Comparison of ENCODE assay signal across 1 cellular context in genomic region chr16:83952587-83952939, GRCh38.
TF ChIP-seq lines count a peak whose summit lies in the region.

No MANE protein-coding gene starts in this region.

TF ChIP-seq in K562, 482 proteins besides CTCF, POLR2A, EP300 and RAD21 (continued from another document):
- TF ChIP-seq GTF3C2 (IDR thresholded peaks at IDR 0.05; ENCODE audit: borderline replicate concordance, extremely low read depth, insufficient read length): no peak
- no peak for TF ChIP-seq BDP1 (IDR thresholded peaks at IDR 0.05; ENCODE audit: insufficient read depth, insufficient read length)
- TF ChIP-seq ZNF696 (CRISPR knock-in tag; conservative IDR thresholded peaks at IDR 0.05): no peak
- no peak for TF ChIP-seq ZNF551 (CRISPR knock-in tag; IDR thresholded peaks at IDR 0.05)
- TF ChIP-seq ZKSCAN3 (CRISPR knock-in tag; IDR thresholded peaks at IDR 0.05): no peak; the same call in 1 of the 2 replicates
- peak; percentile 67; the same call in 1 of the 2 replicates for TF ChIP-seq SNIP1 (IDR thresholded peaks at IDR 0.05; ENCODE audit: low read depth)
- 0 out of 4 replicates have a peak, but pooled peaks of 1 of the 2 experiments have one; percentile 55 for TF ChIP-seq SRF (CRISPR knock-in tag; IDR thresholded peaks at IDR 0.05)
- TF ChIP-seq ZNF584 (CRISPR knock-in tag; IDR thresholded peaks at IDR 0.05; ENCODE audit: low read depth): no peak
- no peak for TF ChIP-seq NCOR1 (IDR thresholded peaks at IDR 0.05)
- 0 out of 2 replicates have a peak, but pooled peaks have one; percentile 23 for TF ChIP-seq HDAC8 (tag; IDR thresholded peaks at IDR 0.05)
- TF ChIP-seq ARHGAP35 (IDR thresholded peaks at IDR 0.05; ENCODE audit: partially characterized antibody): no peak
- TF ChIP-seq E2F4 (CRISPR knock-in tag; IDR thresholded peaks at IDR 0.05; ENCODE audit: low read depth): no peak
- no peak for TF ChIP-seq EWSR1 (IDR thresholded peaks at IDR 0.05; ENCODE audit: borderline replicate concordance, low read depth, partially characterized antibody)
- TF ChIP-seq MBD1 (CRISPR knock-in tag; IDR thresholded peaks at IDR 0.05): no peak
- no peak for TF ChIP-seq ZNF512 (tag; IDR thresholded peaks at IDR 0.05)
- TF ChIP-seq ZNF175 (CRISPR knock-in tag; IDR thresholded peaks at IDR 0.05; ENCODE audit: low read depth): no peak
- no peak for TF ChIP-seq JUNB (CRISPR knock-in tag; conservative IDR thresholded peaks at IDR 0.05)
- TF ChIP-seq PPARD (CRISPR knock-in tag; IDR thresholded peaks at IDR 0.05): no peak
- no peak for TF ChIP-seq ATF4 (CRISPR knock-in tag; IDR thresholded peaks at IDR 0.05)
- TF ChIP-seq CSDE1 (IDR thresholded peaks at IDR 0.05): no peak
- TF ChIP-seq ZNF253 (CRISPR knock-in tag; conservative IDR thresholded peaks at IDR 0.05): no peak
- TF ChIP-seq IRF1 (CRISPR knock-in tag; IDR thresholded peaks at IDR 0.05; ENCODE audit: borderline replicate concordance): no peak
- TF ChIP-seq ZNF699 (CRISPR knock-in tag; IDR thresholded peaks at IDR 0.05; ENCODE audit: insufficient replicate concordance): no peak
- no peak for TF ChIP-seq RBM17 (IDR thresholded peaks at IDR 0.05; ENCODE audit: borderline replicate concordance, low read depth, low read length)
- no peak for TF ChIP-seq SPI1 (IDR thresholded peaks at IDR 0.05; ENCODE audit: borderline replicate concordance, low read depth, low read length)
- TF ChIP-seq RHOXF2B (CRISPR knock-in tag; conservative IDR thresholded peaks at IDR 0.05): no peak
- TF ChIP-seq REST (CRISPR knock-in tag; IDR thresholded peaks at IDR 0.05; ENCODE audit: low read depth): no peak
- TF ChIP-seq RBM25 (IDR thresholded peaks at IDR 0.05; ENCODE audit: low read depth, low read length, severe bottlenecking): peak; percentile 90
- TF ChIP-seq FOXK2 (conservative IDR thresholded peaks at IDR 0.05 in 1 of 2, IDR thresholded peaks at IDR 0.05 in 1 of 2; ENCODE audit: low read depth in 2 of 2): no peak
- TF ChIP-seq TCF7L2 (IDR thresholded peaks at IDR 0.05; ENCODE audit: low read depth, low read length): no peak
- no peak for TF ChIP-seq CBX8 (IDR thresholded peaks at IDR 0.05; ENCODE audit: borderline replicate concordance, extremely low read depth, low read depth, low read length, poor library complexity, severe bottlenecking)
- TF ChIP-seq WHSC1 (IDR thresholded peaks at IDR 0.05; ENCODE audit: low read length): no peak
- no peak for TF ChIP-seq NCOA4 (IDR thresholded peaks at IDR 0.05; ENCODE audit: partially characterized antibody)
- no peak for TF ChIP-seq STAG1 (CRISPR knock-in tag; IDR thresholded peaks at IDR 0.05; ENCODE audit: borderline replicate concordance)
- no peak for TF ChIP-seq TBP (optimal IDR thresholded peaks at IDR 0.05; ENCODE audit: low read depth, low read length)
- TF ChIP-seq SRSF9 (IDR thresholded peaks at IDR 0.05; ENCODE audit: borderline replicate concordance, low read depth, low read length): no peak
- TF ChIP-seq ZNF3 (CRISPR knock-in tag; IDR thresholded peaks at IDR 0.05): no peak
- no peak for TF ChIP-seq MLLT1 (IDR thresholded peaks at IDR 0.05)
- no peak for TF ChIP-seq RBFOX2 (IDR thresholded peaks at IDR 0.05; ENCODE audit: low read depth, low read length)
- no peak for TF ChIP-seq ZNF76 (CRISPR knock-in tag; IDR thresholded peaks at IDR 0.05; ENCODE audit: borderline replicate concordance)
- TF ChIP-seq ERF (CRISPR knock-in tag; IDR thresholded peaks at IDR 0.05): no peak
- no peak for TF ChIP-seq ZNF12 (CRISPR knock-in tag; IDR thresholded peaks at IDR 0.05)
- no peak for TF ChIP-seq HOMEZ (CRISPR knock-in tag; IDR thresholded peaks at IDR 0.05)
- TF ChIP-seq BRCA1 (IDR thresholded peaks at IDR 0.05): no peak
- no peak for TF ChIP-seq BRCA1 (CRISPR knock-in tag; IDR thresholded peaks at IDR 0.05)
- TF ChIP-seq MTF1 (CRISPR knock-in tag; IDR thresholded peaks at IDR 0.05; ENCODE audit: borderline replicate concordance): no peak
- no peak for TF ChIP-seq MXI1 (IDR thresholded peaks at IDR 0.05; ENCODE audit: low read depth, low read length)
- TF ChIP-seq NR2C1 (IDR thresholded peaks at IDR 0.05): no peak
- TF ChIP-seq NR2C1 (tag; IDR thresholded peaks at IDR 0.05): no peak
- TF ChIP-seq KLF13 (tag; IDR thresholded peaks at IDR 0.05; ENCODE audit: borderline replicate concordance, low read depth): no peak
- TF ChIP-seq DPF2 (IDR thresholded peaks at IDR 0.05): no peak; the same call in 1 of the 2 replicates
- TF ChIP-seq ZNF224 (CRISPR knock-in tag; IDR thresholded peaks at IDR 0.05): no peak
- TF ChIP-seq EP400 (IDR thresholded peaks at IDR 0.05): no peak
- no peak for TF ChIP-seq POLR2B (IDR thresholded peaks at IDR 0.05; ENCODE audit: low read depth, partially characterized antibody)
- no peak for TF ChIP-seq SIX5 (IDR thresholded peaks at IDR 0.05; ENCODE audit: borderline replicate concordance in 1 of 2, insufficient read depth in 1 of 2, low read depth in 1 of 2, low read length in 2 of 2)
- TF ChIP-seq SREBF1 (IDR thresholded peaks at IDR 0.05; ENCODE audit: borderline replicate concordance, low read depth, low read length): no peak
- no peak for TF ChIP-seq GTF2E2 (tag; IDR thresholded peaks at IDR 0.05)
- no peak for TF ChIP-seq SLC30A9 (CRISPR knock-in tag; IDR thresholded peaks at IDR 0.05)
- no peak for TF ChIP-seq RUNX1 (IDR thresholded peaks at IDR 0.05; ENCODE audit: low read depth)
- no peak for TF ChIP-seq ZNF431 (CRISPR knock-in tag; IDR thresholded peaks at IDR 0.05)
- TF ChIP-seq MYC (IDR thresholded peaks at IDR 0.05; ENCODE audit: low read depth, low read length): no peak
- no peak for TF ChIP-seq MYC (CRISPR knock-in tag; IDR thresholded peaks at IDR 0.05; ENCODE audit: borderline replicate concordance, low read depth)
- peak; percentile 60; the same call in 1 of the 2 replicates for TF ChIP-seq HDGF (IDR thresholded peaks at IDR 0.05)
